8 cellular contexts compared by ENCODE assay signal in genomic region chr11:65112551-65113360, GRCh38. TPM values are rescaled to one million over a fixed set of nuclear protein-coding genes. Genes with fewer than 3 reads are reported as not detected.
DNase-seq lines count a peak whose midpoint lies in the region; ATAC-seq and TF ChIP-seq lines count a peak whose summit lies in the region.

No MANE protein-coding gene starts in this region.

- H2BK15ac ChIP-seq in H9 (ENCODE audit: low read depth, low read length) = no peak overlapping the region

- no peaks in the 10 kb centered on the region for H3K27me3 ChIP-seq in H9 (ENCODE audit: insufficient read depth, low read length)
- H3K27me3 ChIP-seq in neuron (ENCODE audit: insufficient read depth, low read length) = no peaks in the 10 kb centered on the region
- H3K27me3 ChIP-seq in thymus (ENCODE audit: control insufficient read depth, insufficient read depth) = no peaks in the 10 kb centered on the region

- H3K56ac ChIP-seq in H9 (ENCODE audit: insufficient read length, low read depth, low read length) = no peak overlapping the region

- no peak overlapping the region for H2BK120ac ChIP-seq in H9 (ENCODE audit: low read depth, low read length, poor library complexity, severe bottlenecking)

- no peak overlapping the region for H4K91ac ChIP-seq in H9 (ENCODE audit: insufficient read length, low read depth, low read length)

- peak overlapping the region; percentile 56 for H3K4me2 ChIP-seq in H9 (ENCODE audit: insufficient read depth, insufficient read length, low read length)

- H3K14ac ChIP-seq in H9 (ENCODE audit: insufficient read depth, low read length) = no peak overlapping the region

- no peak overlapping the region for H2BK20ac ChIP-seq in H9 (ENCODE audit: low read depth, low read length, poor library complexity, severe bottlenecking)

- H3K27ac ChIP-seq in H9 (ENCODE audit: insufficient read length, low read depth, low read length) (no peak overlapping the region), thymus (ENCODE audit: low read depth) (peak overlapping the region; percentile 86)

- H4K5ac ChIP-seq in H9 (ENCODE audit: insufficient read length, low read depth, low read length) = no peak overlapping the region

- H3K18ac ChIP-seq in H9 (ENCODE audit: insufficient read length, low read depth, low read length) = no peak overlapping the region

- H2BK5ac ChIP-seq in H9 (ENCODE audit: insufficient read length, low read length) = no peak overlapping the region

- H2BK12ac ChIP-seq in H9 (ENCODE audit: insufficient read length, low read depth, low read length) = no peak overlapping the region

- no peak overlapping the region for H3K4ac ChIP-seq in H9 (ENCODE audit: low read depth, low read length)

- DNase-seq in DMS153 (lab: John Stamatoyannopoulos, UW) (peak; percentile 16), H9 (peak; percentile 69), NCI-H82 treated with DMSO at 0.1 percent for 48 hours (lab: John Stamatoyannopoulos, UW; ENCODE audit: unreplicated experiment) (peak; percentile 23), fibroblast of pulmonary artery (ENCODE audit: low read depth) (peak; percentile 42)
- DNase-seq in activated T-cell treated with anti-CD3 and anti-CD28 coated beads, Interleukin-2, amount 50 U/mL, for 72 hours = peak; percentile 76 to 88

- H3K27me3 Mint-ChIP-seq in H9 (ENCODE audit: low read depth) = peaks cover 1% of the 10 kb centered on the region; the same call in 1 of the 2 replicates
- no peaks in the 10 kb centered on the region for H3K27me3 Mint-ChIP-seq in activated T-cell treated with anti-CD3 and anti-CD28 coated beads, Interleukin-2, amount 50 U/mL, for 72 hours (ENCODE audit: low read depth)

- no peaks in the 10 kb centered on the region for H3K9me3 Mint-ChIP-seq in H9
- H3K9me3 Mint-ChIP-seq in activated T-cell treated with anti-CD3 and anti-CD28 coated beads, Interleukin-2, amount 50 U/mL, for 72 hours = no peaks in the 10 kb centered on the region

- H3K23me2 ChIP-seq in H9 (ENCODE audit: insufficient read length, low read depth, low read length, poor library complexity, severe bottlenecking) = peaks cover 18% of the 10 kb centered on the region

- H3K4me3 Mint-ChIP-seq in H9 = peak overlapping the region; percentile 82 to 99
- peak overlapping the region; percentile 98 to 100 for H3K4me3 Mint-ChIP-seq in activated T-cell treated with anti-CD3 and anti-CD28 coated beads, Interleukin-2, amount 50 U/mL, for 72 hours

- H2AFZ ChIP-seq in H9 (ENCODE audit: low read length) = no peak overlapping the region
- H2AFZ ChIP-seq in neuron (ENCODE audit: low read depth, low read length) = no peak overlapping the region

- H3K79me2 ChIP-seq in H9 (ENCODE audit: insufficient read depth, low read length) = no peaks in the 10 kb centered on the region

- H3K9me3 ChIP-seq in H9 (ENCODE audit: control insufficient read depth, low read depth, low read length) (no peaks in the 10 kb centered on the region), neuron (ENCODE audit: low read length) (no peaks in the 10 kb centered on the region), thymus (ENCODE audit: control insufficient read depth) (no peaks in the 10 kb centered on the region)

- H3K27ac Mint-ChIP-seq in H9 = peak overlapping the region in 2 of 3 experiments; percentile 85 to 91; a peak in 2 of 7 replicates
- peak overlapping the region; percentile 93 for H3K27ac Mint-ChIP-seq in activated T-cell treated with anti-CD3 and anti-CD28 coated beads, Interleukin-2, amount 50 U/mL, for 72 hours

- peaks cover 2 to 28% (median 23%) of the 10 kb centered on the region in 3 experiments for H3K36me3 Mint-ChIP-seq in H9 (ENCODE audit: insufficient read depth in 1 of 3, low read depth in 3 of 3)
- H3K36me3 Mint-ChIP-seq in activated T-cell treated with anti-CD3 and anti-CD28 coated beads, Interleukin-2, amount 50 U/mL, for 72 hours (ENCODE audit: insufficient read depth in 2 of 2) = peaks cover under 1 to 4% of the 10 kb centered on the region in 2 donors

- no peaks in the 10 kb centered on the region for H3K4me1 ChIP-seq in H9 (ENCODE audit: insufficient read depth, low read length)
- peaks cover 47% of the 10 kb centered on the region for H3K4me1 ChIP-seq in neuron (ENCODE audit: insufficient read depth, low read length)
- H3K4me1 ChIP-seq in thymus (ENCODE audit: control insufficient read depth, insufficient read depth, low read length) = peaks cover 21% of the 10 kb centered on the region

- no peak overlapping the region for H3K23ac ChIP-seq in H9 (ENCODE audit: insufficient read length, low read depth, low read length)

- H3K79me1 ChIP-seq in H9 (ENCODE audit: insufficient read depth, low read depth, low read length, poor library complexity, severe bottlenecking) = no peaks in the 10 kb centered on the region

- H3K9ac ChIP-seq in H9 (ENCODE audit: extremely low read depth, insufficient read length, low read length) = peak overlapping the region; percentile 27

- peaks cover 15 to 23% of the 10 kb centered on the region in 2 experiments for H3K4me1 Mint-ChIP-seq in H9
- H3K4me1 Mint-ChIP-seq in activated T-cell treated with anti-CD3 and anti-CD28 coated beads, Interleukin-2, amount 50 U/mL, for 72 hours (ENCODE audit: low read depth) = peaks cover 55% of the 10 kb centered on the region

- peak overlapping the region; percentile 55 for H3K4me3 ChIP-seq in fibroblast of pulmonary artery (replicated peaks; ENCODE audit: low read depth, low read length)
- H3K4me3 ChIP-seq in neuron (ENCODE audit: low read length) = peak overlapping the region; percentile 95
- H3K4me3 ChIP-seq in thymus (ENCODE audit: low read length) = peak overlapping the region; percentile 67

- no peak overlapping the region for H3T11ph ChIP-seq in H9 (ENCODE audit: low read length)

- H2AK5ac ChIP-seq in H9 (ENCODE audit: insufficient read length, low read length) = no peak overlapping the region

- peak; percentile 44 to 46 for ATAC-seq in activated T-cell treated with anti-CD3 and anti-CD28 coated beads, Interleukin-2, amount 50 U/mL, for 72 hours (replicated peaks in 1 of 2)
- ATAC-seq in GM18870 (IDR thresholded peaks at IDR 0.05; ENCODE audit: unreplicated experiment) = no peak

- no CpG with 5 or more reads among the region's 57 CpGs for WGBS in H9 (ENCODE audit: extremely low coverage, insufficient read length, low lambda C conversion rate)
- under 1% methylated on average over 57 of the region's 57 CpGs for WGBS in thymus

- TF ChIP-seq CTCF in H9 (conservative IDR thresholded peaks at IDR 0.05) (peak; percentile 91), fibroblast of pulmonary artery (IDR thresholded peaks at IDR 0.05; ENCODE audit: low read length, missing control alignments) (peak; percentile 43)

- H3K36me3 ChIP-seq in neuron (ENCODE audit: insufficient read depth, low read length) = peaks cover 31% of the 10 kb centered on the region
- peaks cover 29% of the 10 kb centered on the region for H3K36me3 ChIP-seq in thymus (ENCODE audit: control insufficient read depth, insufficient read depth)

- no peak overlapping the region for H4K8ac ChIP-seq in H9 (replicated peaks; ENCODE audit: insufficient read length, low read depth, low read length)

- no peaks in the 10 kb centered on the region for H4K20me1 ChIP-seq in H9 (ENCODE audit: control insufficient read depth, insufficient read depth, insufficient read length)

RNA-seq across cellular contexts. Expression of gene TM7SF2, which starts 1.1 kb away (rescaled TPM):
- total RNA-seq in H9 (2021) = 74.8 and 76.1 TPM in 2 replicates
- 10 to 100 TPM; 22.8 to 26.8 TPM for total RNA-seq in activated T-cell treated with anti-CD3 and anti-CD28 coated beads, Interleukin-2, amount 50 U/mL, for 72 hours
- 35.8 TPM for polyA plus RNA-seq in thymus

RNA-seq across cellular contexts. Expression of gene ZNHIT2, which starts 4.7 kb away (rescaled TPM):
- 18.3 and 19.0 TPM in 2 replicates for total RNA-seq in H9 (2021)
- 10 to 100 TPM in 1 of 2 donors, 1 to 10 TPM in 1; 9.9 to 10.4 TPM for total RNA-seq in activated T-cell treated with anti-CD3 and anti-CD28 coated beads, Interleukin-2, amount 50 U/mL, for 72 hours
- polyA plus RNA-seq in thymus = 16.5 TPM

RNA-seq across cellular contexts. Expression of gene FAU, which starts 9.2 kb away (rescaled TPM):
- 898 and 954 TPM in 2 replicates for total RNA-seq in H9 (2021)
- total RNA-seq in activated T-cell treated with anti-CD3 and anti-CD28 coated beads, Interleukin-2, amount 50 U/mL, for 72 hours = 1,000 to 10,000 TPM; 1,144 to 1,164 TPM
- 1,132 TPM for polyA plus RNA-seq in thymus

RNA-seq across cellular contexts. Expression of gene MRPL49, which starts 9.4 kb away (rescaled TPM):
- total RNA-seq in H9 (2021) = 66.7 and 73.4 TPM in 2 replicates
- total RNA-seq in activated T-cell treated with anti-CD3 and anti-CD28 coated beads, Interleukin-2, amount 50 U/mL, for 72 hours = 10 to 100 TPM; 73.6 to 89.8 TPM
- polyA plus RNA-seq in thymus = 36.2 TPM

RNA-seq across cellular contexts. Expression of gene VPS51, which starts 16.7 kb away (rescaled TPM):
- total RNA-seq in H9 (2021) = 94.7 and 98.5 TPM in 2 replicates
- 100 to 1,000 TPM; 118 to 119 TPM for total RNA-seq in activated T-cell treated with anti-CD3 and anti-CD28 coated beads, Interleukin-2, amount 50 U/mL, for 72 hours
- 121 TPM for polyA plus RNA-seq in thymus

Comparison
In these comparisons a context has a peak if more than half of its experiments do, and no peak if none do; other contexts are left out.
1. DNase-seq: peak in every context shown above with its lines; median percentile 82 in activated T-cell treated with anti-CD3 and anti-CD28 coated beads, Interleukin-2, amount 50 U/mL, for 72 hours; 69 in H9; 42 in fibroblast of pulmonary artery; 23 in NCI-H82 treated with DMSO at 0.1 percent for 48 hours; 16 in DMS153.